Comparison of ENCODE assay signal across 14 cellular contexts in genomic region chr12:121634836-121635235, GRCh38. TPM values are rescaled to one million over a fixed set of nuclear protein-coding genes. Genes with fewer than 3 reads are reported as not detected.
DNase-seq lines count a peak whose midpoint lies in the region; ATAC-seq and TF ChIP-seq lines count a peak whose summit lies in the region.
"Had no signal": no experiment of that assay in that cellular context is flagged by ENCODE, and none has a peak within 500 bp of the region (broad histone marks: within the 10 kb centered on the region; RNA-seq: fewer than 3 reads in every experiment).

No MANE protein-coding gene starts in this region.

- H3K4me3 ChIP-seq in gastrocnemius medialis: no peak overlapping the region
- H3K4me3 ChIP-seq: gastroesophageal sphincter, pancreas had no signal

- DNase-seq in T-helper 1 cell (no peak), T-helper 17 cell (no peak), glutamatergic neuron (no peak), gastrocnemius medialis (no peak), medulla oblongata (ENCODE audit: extremely low spot score) (no peak), left ventricle myocardium superior (no peak)
- DNase-seq: amygdala, mammary epithelial cell, NCI-H1417, pancreas had no signal

- H3K4me3 Mint-ChIP-seq in T-helper 1 cell treated with Interleukin-12 subunit alpha and Interleukin-12 subunit beta and Interleukin-4 antibody, amounts not matched to agents 30 μg/mL and 1 μg/mL, for 36 hours: no peak overlapping the region
- H3K4me3 Mint-ChIP-seq in T-helper 17 cell: peak overlapping the region; percentile 67
- no peak overlapping the region for H3K4me3 Mint-ChIP-seq in glutamatergic neuron (ENCODE audit: unreplicated experiment)

- peaks cover 20% of the 10 kb centered on the region for H3K36me3 Mint-ChIP-seq in T-helper 1 cell treated with Interleukin-12 subunit alpha and Interleukin-12 subunit beta and Interleukin-4 antibody, amounts not matched to agents 30 μg/mL and 1 μg/mL, for 36 hours (ENCODE audit: low read depth)
- peaks cover 3% of the 10 kb centered on the region for H3K36me3 Mint-ChIP-seq in T-helper 17 cell (ENCODE audit: low read depth)
- H3K36me3 Mint-ChIP-seq in glutamatergic neuron (ENCODE audit: unreplicated experiment): no peaks in the 10 kb centered on the region

- intact Hi-C loops in gastrocnemius medialis (cut with DNase I; ENCODE audit: low total_unique reads): no loop called here
- intact Hi-C loops in left ventricle myocardium superior (cut with micrococcal nuclease): no loop called here

- no peaks in the 10 kb centered on the region for H3K27me3 ChIP-seq in gastrocnemius medialis
- H3K27me3 ChIP-seq: gastroesophageal sphincter, pancreas had no signal

- H3K27me3 Mint-ChIP-seq in T-helper 1 cell treated with Interleukin-12 subunit alpha and Interleukin-12 subunit beta and Interleukin-4 antibody, amounts not matched to agents 30 μg/mL and 1 μg/mL, for 36 hours (ENCODE audit: low read depth): no peaks in the 10 kb centered on the region
- H3K27me3 Mint-ChIP-seq in T-helper 17 cell: no peaks in the 10 kb centered on the region
- peaks cover 2% of the 10 kb centered on the region for H3K27me3 Mint-ChIP-seq in glutamatergic neuron (ENCODE audit: unreplicated experiment)

- H3K27ac ChIP-seq in gastrocnemius medialis: peak overlapping the region; percentile 10 to 62 (median 39)
- H3K27ac ChIP-seq: 22Rv1, gastroesophageal sphincter, pancreas had no signal

- H3K4me1 Mint-ChIP-seq in T-helper 1 cell treated with Interleukin-12 subunit alpha and Interleukin-12 subunit beta and Interleukin-4 antibody, amounts not matched to agents 30 μg/mL and 1 μg/mL, for 36 hours (ENCODE audit: low read depth): peaks cover 56% of the 10 kb centered on the region
- H3K4me1 Mint-ChIP-seq in T-helper 17 cell (peaks cover 48% of the 10 kb centered on the region), glutamatergic neuron (ENCODE audit: low read depth, unreplicated experiment) (peaks cover 22% of the 10 kb centered on the region)

- TF ChIP-seq CTCF in glutamatergic neuron (IDR thresholded peaks at IDR 0.05; ENCODE audit: partially characterized antibody, unreplicated experiment) (no peak), gastrocnemius medialis (IDR thresholded peaks at IDR 0.05 in 4 of 5, conservative IDR thresholded peaks at IDR 0.05 in 1 of 5) (no peak)

- H3K9me3 ChIP-seq in T-helper 17 cell (ENCODE audit: control insufficient read depth, low read length, poor library complexity, severe bottlenecking) (no peaks in the 10 kb centered on the region), gastrocnemius medialis (no peaks in the 10 kb centered on the region)
- H3K9me3 ChIP-seq: gastroesophageal sphincter, pancreas had no signal

- peaks cover 40 to 46% of the 10 kb centered on the region in 2 donors for H3K4me1 ChIP-seq in gastrocnemius medialis

- H3K27ac Mint-ChIP-seq in T-helper 1 cell treated with Interleukin-12 subunit alpha and Interleukin-12 subunit beta and Interleukin-4 antibody, amounts not matched to agents 30 μg/mL and 1 μg/mL, for 36 hours: peak overlapping the region; percentile 47
- H3K27ac Mint-ChIP-seq in T-helper 17 cell (peak overlapping the region; percentile 87), glutamatergic neuron (ENCODE audit: unreplicated experiment) (peak overlapping the region; percentile 62)

- ATAC-seq in T-helper 17 cell (no peak), gastrocnemius medialis (no peak), left ventricle myocardium superior (no peak), GM19324 (IDR thresholded peaks at IDR 0.05; ENCODE audit: low FRiP score, unreplicated experiment) (no peak)
- ATAC-seq: gastroesophageal sphincter, pancreas had no signal

- H3K9me3 Mint-ChIP-seq in T-helper 1 cell treated with Interleukin-12 subunit alpha and Interleukin-12 subunit beta and Interleukin-4 antibody, amounts not matched to agents 30 μg/mL and 1 μg/mL, for 36 hours: no peaks in the 10 kb centered on the region
- H3K9me3 Mint-ChIP-seq in glutamatergic neuron (ENCODE audit: unreplicated experiment): no peaks in the 10 kb centered on the region

- TF ChIP-seq POLR2A in gastrocnemius medialis (IDR thresholded peaks at IDR 0.05): no peak

- no peaks in the 10 kb centered on the region for H3K36me3 ChIP-seq in gastrocnemius medialis
- H3K36me3 ChIP-seq: gastroesophageal sphincter, pancreas had no signal

- in situ Hi-C loops in gastrocnemius medialis (cut with MboI; ENCODE audit: low sequenced_read_pairs in 4 of 4): no loop called here

RNA-seq across cellular contexts. Expression of gene ORAI1, which starts 8.5 kb away (rescaled TPM):
- total RNA-seq in T-helper 17 cell (10 to 100 TPM; 51.3 to 52.0 TPM), glutamatergic neuron (ENCODE audit: unreplicated experiment) (15.9 TPM), gastrocnemius medialis (10 to 100 TPM in 3 of 4 donors, 1 to 10 TPM in 1; 9.9 to 29.0 (median 16.4) TPM), left ventricle myocardium superior (10.1 TPM)

RNA-seq across cellular contexts. Expression of gene MORN3, which starts 34.6 kb away (rescaled TPM):
- 1 to 10 TPM; 8.5 to 9.5 TPM for total RNA-seq in T-helper 17 cell
- 1.2 TPM for total RNA-seq in glutamatergic neuron (ENCODE audit: unreplicated experiment)
- total RNA-seq in gastrocnemius medialis: not detected
- total RNA-seq in left ventricle myocardium superior: not detected
- total RNA-seq: mammary epithelial cell had no signal

RNA-seq across cellular contexts. Expression of gene KDM2B, which starts 54.0 kb away (rescaled TPM):
- total RNA-seq in T-helper 17 cell (10 to 100 TPM; 87.6 to 94.0 TPM), glutamatergic neuron (ENCODE audit: unreplicated experiment) (64.3 TPM), gastrocnemius medialis (1 to 10 TPM; 4.8 to 9.4 (median 8.3) TPM), left ventricle myocardium superior (14.1 TPM)
